Comparison of ENCODE assay signal across 23 cellular contexts in the genomic region with DNA sequence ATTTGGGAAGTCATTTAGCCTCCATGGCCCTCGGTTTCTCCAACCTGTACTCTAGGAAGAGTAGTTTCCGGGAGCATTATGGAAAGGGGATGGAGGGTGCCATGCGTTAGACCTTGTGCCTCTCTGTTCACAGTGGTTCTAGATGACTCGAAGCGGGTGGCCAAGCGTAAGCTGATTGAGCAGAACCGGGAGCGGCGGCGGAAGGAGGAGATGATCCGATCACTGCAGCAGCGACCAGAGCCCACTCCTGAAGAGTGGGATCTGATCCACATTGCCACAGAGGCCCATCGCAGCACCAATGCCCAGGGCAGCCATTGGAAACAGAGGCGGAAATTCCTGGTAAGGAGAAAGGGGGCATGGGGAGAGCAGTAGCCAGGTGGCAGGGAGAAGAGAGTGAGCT.
"Had no signal": no experiment of that assay in that cellular context is flagged by ENCODE, and none has a peak within 500 bp of the region (broad histone marks: within the 10 kb centered on the region; RNA-seq: fewer than 3 reads in every experiment).

No MANE protein-coding gene starts in this region.

- ATAC-seq: heart right ventricle; left lung; lower lobe of right lung; natural killer cell treated with Interleukin-12 subunit alpha and Interleukin-12 subunit beta and Interleukin-15 and Interleukin-18, amount 100 ng/mL, for 72 hours; pancreas; stimulated activated memory B cell treated with anti-CD40 and anti-IgM and Interleukin-4, amounts not matched to agents 10 μg/mL and 1 μg/mL and 100 μg/mL, for 72 hours had no signal

- H3K4me1 Mint-ChIP-seq: neural progenitor cell had no signal

- FAIRE-seq: frontal cortex, pancreas had no signal

- H3K27me3 ChIP-seq: dorsolateral prefrontal cortex, heart right ventricle, left lung, neural progenitor cell, pancreas, right atrium auricular region, transverse colon had no signal

- H3K4me3 Mint-ChIP-seq: memory B cell; natural killer cell treated with Interleukin-12 subunit alpha and Interleukin-12 subunit beta and Interleukin-15 and Interleukin-18, amount 100 ng/mL, for 72 hours; neural progenitor cell; stimulated activated memory B cell treated with anti-CD40 and anti-IgM and Interleukin-4, amounts not matched to agents 10 μg/mL and 1 μg/mL and 100 μg/mL, for 72 hours; stimulated activated naive CD8-positive, alpha-beta T cell treated with anti-CD3 and anti-CD28 coated beads, Interleukin-15, Interleukin-2, amounts not matched to agents 100 ng/mL and 50 ng/mL, for 24 hours had no signal

- H3K4me2 ChIP-seq: neural progenitor cell, smooth muscle cell had no signal

- H3K36me3 Mint-ChIP-seq: natural killer cell treated with Interleukin-12 subunit alpha and Interleukin-12 subunit beta and Interleukin-15 and Interleukin-18, amount 100 ng/mL, for 72 hours had no signal

- H3K9ac ChIP-seq: neural progenitor cell had no signal

- H3K27ac ChIP-seq: heart right ventricle, left lung, lower lobe of right lung, neural progenitor cell, pancreas, right atrium auricular region, thoracic aorta, transverse colon had no signal

- H3K4me3 ChIP-seq: dorsolateral prefrontal cortex, heart right ventricle, left lung, lower lobe of right lung, neural progenitor cell, pancreas, right atrium auricular region, smooth muscle cell, thoracic aorta, transverse colon had no signal

- H3K9me3 Mint-ChIP-seq: memory B cell; natural killer cell treated with Interleukin-12 subunit alpha and Interleukin-12 subunit beta and Interleukin-15 and Interleukin-18, amount 100 ng/mL, for 72 hours; neural progenitor cell; stimulated activated memory B cell treated with anti-CD40 and anti-IgM and Interleukin-4, amounts not matched to agents 10 μg/mL and 1 μg/mL and 100 μg/mL, for 72 hours; stimulated activated naive CD8-positive, alpha-beta T cell treated with anti-CD3 and anti-CD28 coated beads, Interleukin-15, Interleukin-2, amounts not matched to agents 100 ng/mL and 50 ng/mL, for 24 hours had no signal

- H3K36me3 ChIP-seq: neural progenitor cell had no signal

- H3K27me3 Mint-ChIP-seq: memory B cell; natural killer cell treated with Interleukin-12 subunit alpha and Interleukin-12 subunit beta and Interleukin-15 and Interleukin-18, amount 100 ng/mL, for 72 hours; stimulated activated memory B cell treated with anti-CD40 and anti-IgM and Interleukin-4, amounts not matched to agents 10 μg/mL and 1 μg/mL and 100 μg/mL, for 72 hours; stimulated activated naive CD8-positive, alpha-beta T cell treated with anti-CD3 and anti-CD28 coated beads, Interleukin-15, Interleukin-2, amounts not matched to agents 100 ng/mL and 50 ng/mL, for 24 hours had no signal

- H3K9me3 ChIP-seq: heart right ventricle, left lung, lower lobe of right lung, pancreas, right atrium auricular region, thoracic aorta, transverse colon had no signal

- H3K4me1 ChIP-seq: lower lobe of right lung, neural progenitor cell, pancreas had no signal

- H2AFZ ChIP-seq: neural progenitor cell had no signal

- H3K27ac Mint-ChIP-seq: memory B cell; natural killer cell treated with Interleukin-12 subunit alpha and Interleukin-12 subunit beta and Interleukin-15 and Interleukin-18, amount 100 ng/mL, for 72 hours; stimulated activated memory B cell treated with anti-CD40 and anti-IgM and Interleukin-4, amounts not matched to agents 10 μg/mL and 1 μg/mL and 100 μg/mL, for 72 hours; stimulated activated naive CD8-positive, alpha-beta T cell treated with anti-CD3 and anti-CD28 coated beads, Interleukin-15, Interleukin-2, amounts not matched to agents 100 ng/mL and 50 ng/mL, for 24 hours had no signal

- DNase-seq: cortex of kidney; dorsolateral prefrontal cortex; effector CD8-positive, alpha-beta T cell; heart right ventricle; hypothalamus; islet precursor cell; left lung; lower lobe of right lung; midbrain; nucleus accumbens; pancreas; stimulated activated CD4-positive, alpha-beta T cell treated with anti-CD3 and anti-CD28 coated beads, Interleukin-4, amount 100 ng/mL, for 1 hour; stimulated activated CD8-positive, alpha-beta memory T cell treated with anti-CD3 and anti-CD28 coated beads, Interleukin-4, amount 100 ng/mL, for 48 hours; transverse colon had no signal
